8 cellular contexts compared by ENCODE assay signal in genomic region chr10:68721673-68721963, GRCh38. TPM values are rescaled to one million over a fixed set of nuclear protein-coding genes. Genes with fewer than 3 reads are reported as not detected.
DNase-seq lines count a peak whose midpoint lies in the region; ATAC-seq and TF ChIP-seq lines count a peak whose summit lies in the region.

No MANE protein-coding gene starts in this region.

- no peaks in the 10 kb centered on the region for H4K20me1 ChIP-seq in GM23248 (ENCODE audit: insufficient read depth)

- H3K4me2 ChIP-seq in GM23248 (ENCODE audit: unreplicated experiment) (peak overlapping the region; percentile 95), skeletal muscle satellite cell (ENCODE audit: low read length) (peak overlapping the region; percentile 87)

- H3K36me3 ChIP-seq in BJ (ENCODE audit: control insufficient read depth, insufficient read depth, low read length) (peaks cover 1% of the 10 kb centered on the region), GM23248 (ENCODE audit: low read depth) (peaks cover 10% of the 10 kb centered on the region; the same call in 1 of the 2 replicates), heart left ventricle (peaks cover 0 to 43% (median 34%) of the 10 kb centered on the region in 9 donors), skeletal muscle satellite cell (ENCODE audit: insufficient read depth, low read length) (peaks cover 27% of the 10 kb centered on the region)

- no peaks in the 10 kb centered on the region for H3K9me3 ChIP-seq in GM23248 (ENCODE audit: low read depth)
- no peaks in the 10 kb centered on the region for H3K9me3 ChIP-seq in heart left ventricle
- no peaks in the 10 kb centered on the region for H3K9me3 ChIP-seq in skeletal muscle satellite cell (replicated peaks; ENCODE audit: low read length)

- no peak for TF ChIP-seq CTCF in BJ (IDR thresholded peaks at IDR 0.05; ENCODE audit: insufficient read depth, low read depth, low read length)
- TF ChIP-seq CTCF in WI38 (IDR thresholded peaks at IDR 0.05; ENCODE audit: low read depth, low read length): no peak
- no peak for TF ChIP-seq CTCF in heart left ventricle (IDR thresholded peaks at IDR 0.05)

- no peak for TF ChIP-seq POLR2A in heart left ventricle (IDR thresholded peaks at IDR 0.05)

- peak in 1 of 4 donors; percentile 36 for ATAC-seq in heart left ventricle

- no peaks in the 10 kb centered on the region for H3K9me2 ChIP-seq in GM23248 (ENCODE audit: insufficient read depth)

- H3F3A ChIP-seq in GM23248 (ENCODE audit: insufficient read depth): no peaks in the 10 kb centered on the region

- H2AFZ ChIP-seq in GM23248: peak overlapping the region; percentile 86

- 0 to 2% methylated on average over 5 to 21 of the region's 23 CpGs for WGBS in GM23248 (ENCODE audit: low coverage in 1 of 2, low lambda C conversion rate in 2 of 2, missing lambda C conversion rate in 2 of 2), 2 experiments
- WGBS in heart left ventricle, 4 donors: 0 to 1% (median 0%) methylated on average over 5 to 23 of the region's 23 CpGs

- in situ Hi-C loops in GM23248 (cut with MboI): loop anchor here (10.0 kb wide), 1 partner anchor 167 kb away; no protein-coding TSS in a partner anchor

- intact Hi-C loops in heart left ventricle (cut with DNase I): loop anchor here in 7 of 10 donors (1.0 to 10.0 kb wide), 7 partner anchors 121 to 387 kb away; partner anchors contain the start of genes SLC25A16 (in 2 of the 7), HNRNPH3 (in 1 of the 7), PBLD (in 1 of the 7) and TET1 (in 1 of the 7)

- peaks cover 56% of the 10 kb centered on the region for H3K79me2 ChIP-seq in GM23248 (ENCODE audit: insufficient read depth)

- peak overlapping the region; percentile 84 for H3K4me3 ChIP-seq in BJ (ENCODE audit: low read depth, low read length)
- peak overlapping the region; percentile 88 for H3K4me3 ChIP-seq in GM23248
- H3K4me3 ChIP-seq in WI38 (ENCODE audit: low read depth, low read length): peak overlapping the region; percentile 89
- peak overlapping the region; percentile 66 to 100 (median 90) for H3K4me3 ChIP-seq in heart left ventricle
- peak overlapping the region; percentile 100 for H3K4me3 ChIP-seq in skeletal muscle satellite cell (ENCODE audit: low read length)

- H3K4me1 ChIP-seq in GM23248 (ENCODE audit: insufficient read depth): peaks cover 9% of the 10 kb centered on the region
- peaks cover 0 to 17% (median 9%) of the 10 kb centered on the region in 12 donors for H3K4me1 ChIP-seq in heart left ventricle
- H3K4me1 ChIP-seq in skeletal muscle satellite cell (ENCODE audit: control insufficient read depth, insufficient read depth, low read length): peaks cover 5% of the 10 kb centered on the region

- no peak for DNase-seq in BJ (ENCODE audit: low read depth)
- DNase-seq in GM23248: no peak
- DNase-seq in heart left ventricle: peak in 1 of 5 donors; percentile 17
- DNase-seq in ecto neural progenitor cell (ENCODE audit: low spot score): no peak
- no peak for DNase-seq in GF-D8 (lab: John Stamatoyannopoulos, UW)
- DNase-seq in activated CD4-positive, alpha-beta T cell treated with anti-CD3 and anti-CD28 coated beads for 1 hour: no peak

- H3K27me3 ChIP-seq in BJ (ENCODE audit: control insufficient read depth, insufficient read depth, low read length) (no peaks in the 10 kb centered on the region), GM23248 (replicated peaks; ENCODE audit: insufficient read depth) (no peaks in the 10 kb centered on the region), heart left ventricle (no peaks in the 10 kb centered on the region), skeletal muscle satellite cell (ENCODE audit: control insufficient read depth, insufficient read depth, low read length) (no peaks in the 10 kb centered on the region)

- peak overlapping the region; percentile 90 for H3K9ac ChIP-seq in GM23248
- peak overlapping the region; percentile 100 for H3K9ac ChIP-seq in skeletal muscle satellite cell (ENCODE audit: low read depth, low read length)

- H3K27ac ChIP-seq in GM23248 (peak overlapping the region; percentile 84), heart left ventricle (peak overlapping the region; percentile 74 to 97 (median 94))

- CTCF ChIA-PET in BJ (lab: Yijun Ruan, JAX): interaction anchor here (0.7 kb wide), 1 partner anchor 15 kb away, joined by 3 read pairs; no protein-coding TSS in a partner anchor

- POLR2A ChIA-PET in BJ (lab: Charles Lee): interaction anchor here (0.7 kb wide), 1 partner anchor 15 kb away, joined by 4 read pairs; no protein-coding TSS in a partner anchor

RNA-seq across cellular contexts. Expression of gene CCAR1, which starts 0.6 kb away (rescaled TPM):
- polyA plus RNA-seq in BJ (2011; rRNA removed) (61.4 and 64.2 TPM in 2 replicates), GM23248 (2016; fragmentation: Nextera tagmentation; extraction: Ambion mirVana) (53.0 and 53.2 TPM in 2 replicates), heart left ventricle (10 to 100 TPM; 24.7 to 35.3 TPM)
- 47.6 and 59.5 TPM in 2 replicates for polyA minus RNA-seq in BJ (2011; rRNA and poly(A)+ RNA removed)
- total RNA-seq in GM23248 (2014; rRNA removed; shearing (Covaris generic)): 32.4 and 37.9 TPM in 2 replicates
- 10 to 100 TPM; 21.7 to 37.9 (median 28.3) TPM for total RNA-seq in heart left ventricle
- 30.9 and 33.9 TPM in 2 replicates for total RNA-seq in skeletal muscle satellite cell (2012; rRNA removed)
